Comparison of ENCODE assay signal across 21 cellular contexts in the genomic region with DNA sequence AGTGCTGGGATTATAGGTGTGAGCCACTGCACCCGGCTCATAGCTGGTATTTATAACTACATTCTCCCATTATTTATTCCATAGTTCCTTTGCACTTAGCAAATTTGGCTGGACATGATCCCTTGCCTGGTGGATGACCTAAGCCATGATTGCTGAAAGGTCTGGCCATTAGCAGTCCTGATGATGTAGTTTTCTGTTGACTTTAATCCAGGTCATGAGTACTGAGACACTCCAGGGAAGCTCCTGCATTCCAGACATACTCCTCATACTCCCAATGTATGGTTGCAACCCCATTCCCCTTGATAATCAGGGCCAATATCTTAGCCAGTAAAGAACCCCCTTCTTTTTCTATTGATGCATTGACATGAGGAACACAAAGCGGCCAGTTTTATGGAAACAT. TPM values are rescaled to one million over a fixed set of nuclear protein-coding genes. Genes with fewer than 3 reads are reported as not detected.
A peak's percentile ranks its signal among the peaks of the same experiment; 100 is the strongest.
DNase-seq lines count a peak whose midpoint lies in the region; ATAC-seq, FAIRE-seq and TF ChIP-seq lines count a peak whose summit lies in the region.
"Had no signal": no experiment of that assay in that cellular context is flagged by ENCODE, and none has a peak within 500 bp of the region (broad histone marks: within the 10 kb centered on the region; RNA-seq: fewer than 3 reads in every experiment).

No MANE protein-coding gene starts in this region.

- TF ChIP-seq RAD21 in H1 (IDR thresholded peaks at IDR 0.05 in 1 of 2, conservative IDR thresholded peaks at IDR 0.05 in 1 of 2; ENCODE audit: low read depth in 2 of 2, low read length in 2 of 2), result no peak

- no peak overlapping the region for H3K27ac ChIP-seq in H1 (ENCODE audit: low read depth, low read length)
- H3K27ac ChIP-seq in mesenchymal stem cell (ENCODE audit: low read length, poor library complexity, severe bottlenecking), result peak overlapping the region; percentile 65
- H3K27ac ChIP-seq: body of pancreas, lower lobe of right lung, right lobe of liver, upper lobe of right lung, WERI-Rb-1 had no signal

- H2BK12ac ChIP-seq in H1 (ENCODE audit: low read depth, low read length), result no peak overlapping the region
- H2BK12ac ChIP-seq in mesenchymal stem cell (ENCODE audit: low read length in 2 of 2), result no peak overlapping the region

- H3K79me2 ChIP-seq in H1 (ENCODE audit: control insufficient read depth in 1 of 2, insufficient read depth in 2 of 2, low read length in 2 of 2), result no peaks in the 10 kb centered on the region

- H3K23me2 ChIP-seq in H1 (ENCODE audit: low read depth, low read length), result no peaks in the 10 kb centered on the region

- H3K4ac ChIP-seq in H1 (replicated peaks; ENCODE audit: insufficient read length, low read depth, low read length) (no peak overlapping the region), mesenchymal stem cell (ENCODE audit: low read depth in 1 of 2, low read length in 2 of 2) (no peak overlapping the region)

- H2BK15ac ChIP-seq in H1 (ENCODE audit: low read length) (no peak overlapping the region), mesenchymal stem cell (ENCODE audit: low read depth, poor library complexity, severe bottlenecking) (no peak overlapping the region)

- H3K23ac ChIP-seq in H1 (ENCODE audit: insufficient read length) (no peak overlapping the region), mesenchymal stem cell (ENCODE audit: low read length in 2 of 2) (no peak overlapping the region)

- TF ChIP-seq CTCF in Caco-2 (IDR thresholded peaks at IDR 0.05; ENCODE audit: insufficient read depth in 1 of 2, low read depth in 1 of 2, low read length in 1 of 2, severe bottlenecking in 1 of 2, unreplicated experiment in 1 of 2) (no peak), H1 (IDR thresholded peaks at IDR 0.05; ENCODE audit: control extremely low read depth in 1 of 3, insufficient read depth in 1 of 3, low read depth in 1 of 3, low read length in 3 of 3) (no peak)

- H3K4me1 Mint-ChIP-seq in Caco-2 (ENCODE audit: low read depth, unreplicated experiment), result peaks cover 19% of the 10 kb centered on the region
- no peaks in the 10 kb centered on the region for H3K4me1 Mint-ChIP-seq in stimulated activated memory B cell treated with anti-CD40 and anti-IgM and Interleukin-4, amounts not matched to agents 10 μg/mL and 1 μg/mL and 100 μg/mL, for 72 hours
- no peaks in the 10 kb centered on the region for H3K4me1 Mint-ChIP-seq in activated naive CD8-positive, alpha-beta T cell treated with anti-CD3 and anti-CD28 coated beads, Interleukin-2, amount 50 U/mL, for 24 hours
- H3K4me1 Mint-ChIP-seq: activated CD4-positive, alpha-beta memory T cell treated with anti-CD3 and anti-CD28 coated beads, Interleukin-2, amount 10 ng/mL, durations not matched to agents 7 days and 5 days had no signal

- H3K9me3 ChIP-seq in Caco-2 (peaks cover 18% of the 10 kb centered on the region), H1 (ENCODE audit: insufficient read depth in 2 of 2, low read depth in 1 of 2, low read length in 1 of 2) (peaks cover 6 to 8% of the 10 kb centered on the region in 2 experiments; a peak in 2 of 4 replicates), mesenchymal stem cell (ENCODE audit: control insufficient read depth, low read length) (peaks cover 21% of the 10 kb centered on the region)
- H3K9me3 ChIP-seq: body of pancreas, right lobe of liver, upper lobe of right lung had no signal

- H4K5ac ChIP-seq in H1 (ENCODE audit: insufficient read length, low read depth, low read length), result no peak overlapping the region

- H3K36me3 ChIP-seq in Caco-2 (ENCODE audit: control insufficient read depth, insufficient read depth, low read length), result no peaks in the 10 kb centered on the region
- H3K36me3 ChIP-seq in H1 (ENCODE audit: control insufficient read depth in 2 of 4, insufficient read depth in 4 of 4, low read length in 3 of 4), result no peaks in the 10 kb centered on the region
- no peaks in the 10 kb centered on the region for H3K36me3 ChIP-seq in mesenchymal stem cell (ENCODE audit: control insufficient read depth in 1 of 2, insufficient read depth in 2 of 2, low read depth in 1 of 2, low read length in 2 of 2)
- H3K36me3 ChIP-seq: lower lobe of right lung, right lobe of liver, upper lobe of right lung, WERI-Rb-1 had no signal

- no peak for ATAC-seq in stimulated activated memory B cell treated with anti-CD40 and anti-IgM and Interleukin-4, amounts not matched to agents 10 μg/mL and 1 μg/mL and 100 μg/mL, for 72 hours
- ATAC-seq in GM18520 (IDR thresholded peaks at IDR 0.05; ENCODE audit: unreplicated experiment), result no peak
- no peak for ATAC-seq in activated naive CD8-positive, alpha-beta T cell treated with anti-CD3 and anti-CD28 coated beads, Interleukin-2, amount 50 U/mL, for 24 hours
- ATAC-seq: body of pancreas, lower lobe of right lung, upper lobe of right lung had no signal

- H2AFZ ChIP-seq in H1 (ENCODE audit: low read length) (no peak overlapping the region), mesenchymal stem cell (ENCODE audit: low read depth, low read length) (no peak overlapping the region)

- peak overlapping the region; percentile 73 for H3K27ac Mint-ChIP-seq in Caco-2 (ENCODE audit: unreplicated experiment)
- H3K27ac Mint-ChIP-seq in stimulated activated memory B cell treated with anti-CD40 and anti-IgM and Interleukin-4, amounts not matched to agents 10 μg/mL and 1 μg/mL and 100 μg/mL, for 72 hours, result no peak overlapping the region
- no peak overlapping the region for H3K27ac Mint-ChIP-seq in activated naive CD8-positive, alpha-beta T cell treated with anti-CD3 and anti-CD28 coated beads, Interleukin-2, amount 50 U/mL, for 24 hours
- H3K27ac Mint-ChIP-seq: activated CD4-positive, alpha-beta memory T cell treated with anti-CD3 and anti-CD28 coated beads, Interleukin-2, amount 10 ng/mL, durations not matched to agents 7 days and 5 days; stimulated activated naive CD8-positive, alpha-beta T cell treated with anti-CD3 and anti-CD28 coated beads, Interleukin-15, Interleukin-2, amounts not matched to agents 100 ng/mL and 50 ng/mL, for 24 hours; T-helper 1 cell treated with Interleukin-12 subunit alpha and Interleukin-12 subunit beta and Interleukin-4 antibody, amounts not matched to agents 30 μg/mL and 1 μg/mL, for 36 hours had no signal

- FAIRE-seq in H1 (lab: Jason Lieb, UNC), result no peak
- FAIRE-seq in frontal cortex (lab: Jason Lieb, UNC), result no peak

- no peak overlapping the region for H3K56ac ChIP-seq in H1 (replicated peaks; ENCODE audit: insufficient read length, low read depth, low read length)

- POLR2A ChIA-PET in Caco-2 (lab: Charles Lee), result no interaction called here
- POLR2A ChIA-PET in H1 (lab: Charles Lee; ENCODE audit: partially characterized antibody), result no interaction called here

- H2AK5ac ChIP-seq in H1 (ENCODE audit: low read depth, low read length) (no peak overlapping the region), mesenchymal stem cell (ENCODE audit: low read length, severe bottlenecking) (peak overlapping the region; percentile 53)

- WGBS in H1 (ENCODE audit: extremely low coverage in 1 of 2, insufficient coverage in 1 of 2, insufficient read length in 1 of 2, insufficient replicate concordance in 2 of 2, low coverage in 1 of 2, low lambda C conversion rate in 2 of 2, missing lambda C conversion rate in 1 of 2), 2 experiments, result 91% methylated on average over 2 of the region's 2 CpGs; no CpG with 5 or more reads in 1 of the 2 experiments
- WGBS in mesenchymal stem cell, result 76% methylated on average over 2 of the region's 2 CpGs

- H4K8ac ChIP-seq in H1 (ENCODE audit: extremely low read depth, insufficient read depth, low read length), result no peak overlapping the region
- H4K8ac ChIP-seq in mesenchymal stem cell (ENCODE audit: low read length), result no peak overlapping the region

- no peaks in the 10 kb centered on the region for H3K79me1 ChIP-seq in H1 (ENCODE audit: low read depth, low read length)
- no peaks in the 10 kb centered on the region for H3K79me1 ChIP-seq in mesenchymal stem cell (replicated peaks; ENCODE audit: low read length, poor library complexity, severe bottlenecking)

- BruUV-seq in Caco-2 (replicated peaks; lab: Mats Ljungman, UMichigan), result no TSS peak

- TF ChIP-seq EP300 in H1 (IDR thresholded peaks at IDR 0.05; ENCODE audit: borderline replicate concordance in 1 of 2, low read depth in 2 of 2, low read length in 2 of 2), result no peak

- CTCF ChIA-PET in Caco-2 (lab: Charles Lee) (no interaction called here), H1 (lab: Charles Lee; ENCODE audit: partially characterized antibody) (interaction anchor here (0.6 to 8.3 kb wide), 6 partner anchors 10 to 597 kb away, joined by 3 to 82 read pairs (median 15); no protein-coding TSS in a partner anchor)

- H3K4me1 ChIP-seq in Caco-2 (peaks cover 9% of the 10 kb centered on the region), H1 (replicated peaks in 1 of 4; ENCODE audit: control insufficient read depth in 3 of 4, insufficient read depth in 4 of 4, low read length in 3 of 4) (no peaks in the 10 kb centered on the region), mesenchymal stem cell (ENCODE audit: control insufficient read depth, insufficient read depth, low read depth, low read length) (peaks cover 10% of the 10 kb centered on the region)
- H3K4me1 ChIP-seq: body of pancreas, lower lobe of right lung, right lobe of liver, upper lobe of right lung had no signal

- H3K27me3 ChIP-seq in Caco-2 (replicated peaks; ENCODE audit: control insufficient read depth, insufficient read depth, low read length), result no peaks in the 10 kb centered on the region
- no peaks in the 10 kb centered on the region; a peak in 1 of 7 replicates for H3K27me3 ChIP-seq in H1 (replicated peaks in 1 of 4; ENCODE audit: control insufficient read depth in 3 of 4, extremely low read depth in 1 of 4, insufficient read depth in 3 of 4, low read length in 3 of 4)
- peaks cover 0 to 6% of the 10 kb centered on the region in 2 experiments for H3K27me3 ChIP-seq in mesenchymal stem cell (ENCODE audit: control insufficient read depth in 1 of 2, insufficient read depth in 1 of 2, low read length in 2 of 2)
- H3K27me3 ChIP-seq: body of pancreas, right lobe of liver, upper lobe of right lung had no signal

- DNase-seq in Caco-2 (peak; percentile 25 to 46), M059J (ENCODE audit: low read depth) (peak; percentile 62), H1 (ENCODE audit: low read depth in 1 of 2, low spot score in 2 of 2) (no peak), mesenchymal stem cell (no peak), frontal cortex (ENCODE audit: low spot score in 2 of 2) (no peak)
- no peak for DNase-seq in activated naive CD8-positive, alpha-beta T cell treated with anti-CD3 and anti-CD28 coated beads, Interleukin-2, amount 50 U/mL, for 24 hours
- DNase-seq: activated CD4-positive, alpha-beta memory T cell treated with anti-CD3 and anti-CD28 coated beads, Interleukin-2, amount 10 ng/mL, durations not matched to agents 7 days and 5 days; activated naive CD4-positive, alpha-beta T cell treated with anti-CD3 and anti-CD28 coated beads, Interleukin-2, amount 50 U/mL, for 16 hours; activated T-cell treated with anti-CD3 and anti-CD28 coated beads, Interleukin-2, amount 50 U/mL, for 1 hour; body of pancreas; cortex of kidney; lower lobe of right lung; NCI-H2227 treated with DMSO at 0.1 percent for 48 hours; NK-92 treated with Interleukin-12 subunit alpha and Interleukin-12 subunit beta, amount 100 ng/mL, for 24 hours; right lobe of liver; upper lobe of right lung; WERI-Rb-1 had no signal

- H4K20me1 ChIP-seq in H1 (replicated peaks in 1 of 2; ENCODE audit: control insufficient read depth in 1 of 2, insufficient read depth in 2 of 2, low read length in 2 of 2), result no peaks in the 10 kb centered on the region

- H2BK20ac ChIP-seq in H1 (ENCODE audit: low read length), result no peak overlapping the region

- no peak overlapping the region for H2BK5ac ChIP-seq in H1 (ENCODE audit: low read depth, low read length)
- H2BK5ac ChIP-seq in mesenchymal stem cell (ENCODE audit: low read depth, low read length, poor library complexity, severe bottlenecking), result no peak overlapping the region

- no peak overlapping the region for H2BK120ac ChIP-seq in H1 (replicated peaks; ENCODE audit: low read depth, low read length)
- H2BK120ac ChIP-seq in mesenchymal stem cell (ENCODE audit: low read depth, low read length), result no peak overlapping the region

- no peak overlapping the region for H3K9ac ChIP-seq in H1 (replicated peaks in 1 of 4; ENCODE audit: extremely low read depth in 1 of 4, low read depth in 3 of 4, low read length in 3 of 4)
- no peak overlapping the region for H3K9ac ChIP-seq in mesenchymal stem cell (ENCODE audit: low read length)

- H3K4me3 Mint-ChIP-seq in Caco-2 (ENCODE audit: unreplicated experiment), result no peak overlapping the region
- no peak overlapping the region for H3K4me3 Mint-ChIP-seq in stimulated activated memory B cell treated with anti-CD40 and anti-IgM and Interleukin-4, amounts not matched to agents 10 μg/mL and 1 μg/mL and 100 μg/mL, for 72 hours
- H3K4me3 Mint-ChIP-seq in activated naive CD8-positive, alpha-beta T cell treated with anti-CD3 and anti-CD28 coated beads, Interleukin-2, amount 50 U/mL, for 24 hours, result no peak overlapping the region
- H3K4me3 Mint-ChIP-seq: activated CD4-positive, alpha-beta memory T cell treated with anti-CD3 and anti-CD28 coated beads, Interleukin-2, amount 10 ng/mL, durations not matched to agents 7 days and 5 days; stimulated activated naive CD8-positive, alpha-beta T cell treated with anti-CD3 and anti-CD28 coated beads, Interleukin-15, Interleukin-2, amounts not matched to agents 100 ng/mL and 50 ng/mL, for 24 hours; T-helper 1 cell treated with Interleukin-12 subunit alpha and Interleukin-12 subunit beta and Interleukin-4 antibody, amounts not matched to agents 30 μg/mL and 1 μg/mL, for 36 hours had no signal

- no peak overlapping the region for H3K14ac ChIP-seq in H1 (ENCODE audit: insufficient read length)
- H3K14ac ChIP-seq in mesenchymal stem cell (ENCODE audit: low read length in 2 of 2), result no peak overlapping the region

- no peak overlapping the region for H4K91ac ChIP-seq in H1 (replicated peaks; ENCODE audit: insufficient read length, low read length)
- H4K91ac ChIP-seq in mesenchymal stem cell (ENCODE audit: low read length), result no peak overlapping the region

- TF ChIP-seq POLR2A in H1 (IDR thresholded peaks at IDR 0.05; ENCODE audit: control extremely low read depth in 1 of 2, low read depth in 2 of 2, low read length in 2 of 2), result no peak

- H3K4me2 ChIP-seq in H1 (ENCODE audit: insufficient read depth in 1 of 2, low read depth in 2 of 2, low read length in 2 of 2), result no peak overlapping the region
- no peak overlapping the region for H3K4me2 ChIP-seq in mesenchymal stem cell (ENCODE audit: low read length, poor library complexity, severe bottlenecking)

- H3K36me3 Mint-ChIP-seq in Caco-2 (ENCODE audit: insufficient read depth, unreplicated experiment), result no peaks in the 10 kb centered on the region
- H3K36me3 Mint-ChIP-seq in stimulated activated memory B cell treated with anti-CD40 and anti-IgM and Interleukin-4, amounts not matched to agents 10 μg/mL and 1 μg/mL and 100 μg/mL, for 72 hours, result no peaks in the 10 kb centered on the region
- no peaks in the 10 kb centered on the region for H3K36me3 Mint-ChIP-seq in activated naive CD8-positive, alpha-beta T cell treated with anti-CD3 and anti-CD28 coated beads, Interleukin-2, amount 50 U/mL, for 24 hours (ENCODE audit: low read depth)

- intact Hi-C loops in Caco-2 (cut with micrococcal nuclease; ENCODE audit: unreplicated experiment), result no loop called here

- H3K4me3 ChIP-seq in Caco-2 (ENCODE audit: low read depth, low read length) (no peak overlapping the region), H1 (ENCODE audit: extremely low read depth in 1 of 4, insufficient read depth in 2 of 4, low read depth in 3 of 4, low read length in 4 of 4) (no peak overlapping the region), mesenchymal stem cell (ENCODE audit: insufficient read depth in 1 of 2, low read depth in 1 of 2, low read length in 2 of 2) (no peak overlapping the region)
- H3K4me3 ChIP-seq: body of pancreas, lower lobe of right lung, right lobe of liver, upper lobe of right lung had no signal

- no peaks in the 10 kb centered on the region for H3K27me3 Mint-ChIP-seq in Caco-2 (ENCODE audit: insufficient read depth, unreplicated experiment)
- no peaks in the 10 kb centered on the region for H3K27me3 Mint-ChIP-seq in stimulated activated memory B cell treated with anti-CD40 and anti-IgM and Interleukin-4, amounts not matched to agents 10 μg/mL and 1 μg/mL and 100 μg/mL, for 72 hours
- peaks cover 2% of the 10 kb centered on the region for H3K27me3 Mint-ChIP-seq in activated naive CD8-positive, alpha-beta T cell treated with anti-CD3 and anti-CD28 coated beads, Interleukin-2, amount 50 U/mL, for 24 hours
- H3K27me3 Mint-ChIP-seq: stimulated activated naive CD8-positive, alpha-beta T cell treated with anti-CD3 and anti-CD28 coated beads, Interleukin-15, Interleukin-2, amounts not matched to agents 100 ng/mL and 50 ng/mL, for 24 hours had no signal

- peaks cover 24% of the 10 kb centered on the region for H3K9me3 Mint-ChIP-seq in Caco-2 (ENCODE audit: unreplicated experiment)
- H3K9me3 Mint-ChIP-seq in stimulated activated memory B cell treated with anti-CD40 and anti-IgM and Interleukin-4, amounts not matched to agents 10 μg/mL and 1 μg/mL and 100 μg/mL, for 72 hours, result peaks cover 13% of the 10 kb centered on the region
- peaks cover 15% of the 10 kb centered on the region for H3K9me3 Mint-ChIP-seq in activated naive CD8-positive, alpha-beta T cell treated with anti-CD3 and anti-CD28 coated beads, Interleukin-2, amount 50 U/mL, for 24 hours

- no peak overlapping the region for H3K18ac ChIP-seq in H1 (ENCODE audit: extremely low read depth, low read length)
- H3K18ac ChIP-seq in mesenchymal stem cell (ENCODE audit: low read depth in 1 of 2, low read length in 2 of 2), result no peak overlapping the region

RNA-seq across cellular contexts. Expression of a gene that starts 24.4 kb away (rescaled TPM):
- total RNA-seq in Caco-2 (2022) (81.7 and 88.4 TPM in 2 replicates), frontal cortex (4.1 TPM)
- 19.3 and 24.5 TPM in 2 replicates for total RNA-seq in M059J (2014; rRNA removed; shearing (Covaris generic))
- 7.4 and 8.0 TPM in 2 replicates for total RNA-seq in H1 (2021; fragmentation: NEBNext Ultra II Directional; extraction: Animal tissue kit (Norgen Biotek cat#: 25700))
- 6.1 and 13.6 TPM in 2 replicates for polyA plus RNA-seq in H1 (2011; rRNA removed)
- polyA plus RNA-seq in H1 (2011; cell fraction: cytosol; rRNA removed), result 7.5 TPM
- 2.3 TPM for polyA plus RNA-seq in H1 (2011; cell fraction: nucleus; rRNA removed)
- polyA plus RNA-seq in H1 (2012, experiment 1 of 2), result 6.9 to 10.7 TPM (median 9.8 TPM) in 4 replicates
- polyA plus RNA-seq in H1 (2012, experiment 2 of 2), result 15.1 TPM
- polyA plus RNA-seq in H1 (2013, experiment 1 of 2), result 25.1 TPM
- polyA plus RNA-seq in H1 (2013, experiment 2 of 2), result 29.6 TPM
- polyA minus RNA-seq in H1 (2011; rRNA and poly(A)+ RNA removed), result 2.4 and 2.6 TPM in 2 replicates
- 3.0 TPM for polyA minus RNA-seq in H1 (2011; cell fraction: cytosol; rRNA and poly(A)+ RNA removed)
- 3.3 TPM for polyA minus RNA-seq in H1 (2011; cell fraction: nucleus; rRNA and poly(A)+ RNA removed)
- polyA plus RNA-seq in mesenchymal stem cell (2013, experiment 1 of 2), result 48.1 TPM
- 51.9 TPM for polyA plus RNA-seq in mesenchymal stem cell (2013, experiment 2 of 2)

Comparison
In these comparisons a context has a peak if more than half of its experiments do, and no peak if none do; other contexts are left out.
1. DNase-seq: peak in Caco-2 (2 of 2) and M059J (single experiment); none in H1 (0 of 2), mesenchymal stem cell (single experiment), frontal cortex (0 of 2) and activated naive CD8-positive, alpha-beta T cell treated with anti-CD3 and anti-CD28 coated beads, Interleukin-2, amount 50 U/mL, for 24 hours (single experiment).